16 cellular contexts compared by ENCODE assay signal in the genomic region with DNA sequence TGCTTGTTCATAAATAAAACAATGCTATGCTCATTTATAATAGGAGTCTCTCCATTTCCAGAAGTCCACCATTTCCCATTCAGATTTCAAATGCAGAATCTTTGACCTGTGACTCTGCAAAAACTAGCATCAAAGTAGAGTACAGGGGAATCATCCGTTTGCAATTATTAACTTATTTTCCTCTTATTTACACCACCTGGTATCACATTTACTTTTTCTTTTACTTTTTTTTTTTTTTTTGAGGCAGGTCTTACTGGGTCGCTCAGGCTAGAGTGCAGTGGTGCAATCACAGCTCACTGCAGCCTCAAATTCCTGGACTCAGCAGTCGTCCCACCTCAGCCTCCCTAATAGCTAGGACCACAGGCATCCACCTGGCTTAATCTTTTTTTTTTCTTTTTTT. TPM values are rescaled to one million over a fixed set of nuclear protein-coding genes. Genes with fewer than 3 reads are reported as not detected.
DNase-seq lines count a peak whose midpoint lies in the region; ATAC-seq and TF ChIP-seq lines count a peak whose summit lies in the region.
"Had no signal": no experiment of that assay in that cellular context is flagged by ENCODE, and none has a peak within 500 bp of the region (broad histone marks: within the 10 kb centered on the region; RNA-seq: fewer than 3 reads in every experiment).

No MANE protein-coding gene starts in this region.

- peaks cover 90% of the 10 kb centered on the region for H3K36me3 Mint-ChIP-seq in dendritic cell treated with granulocyte-macrophage colony-stimulating factor and Interleukin-4, amounts not matched to agents 40 ng/mL and 50 ng/mL, for 4 days (ENCODE audit: low read depth)
- H3K36me3 Mint-ChIP-seq: CD4-positive, alpha-beta memory T cell had no signal

- peaks cover 0 to 55% (median 14%) of the 10 kb centered on the region in 4 donors for H3K4me1 ChIP-seq in right lobe of liver

- no peak for TF ChIP-seq POLR2A in right lobe of liver (IDR thresholded peaks at IDR 0.05)

- ATAC-seq in left lobe of liver (peak; percentile 78), right lobe of liver (peak; percentile 76 to 85 (median 80)), GM19452 (IDR thresholded peaks at IDR 0.05; ENCODE audit: unreplicated experiment) (no peak), HG03457 (IDR thresholded peaks at IDR 0.05; ENCODE audit: unreplicated experiment) (no peak), GM21737 (IDR thresholded peaks at IDR 0.05; ENCODE audit: unreplicated experiment) (no peak)
- ATAC-seq: HCT116 had no signal

- intact Hi-C loops in dendritic cell treated with granulocyte-macrophage colony-stimulating factor and Interleukin-4, amounts not matched to agents 40 ng/mL and 50 ng/mL, for 4 days (cut with micrococcal nuclease): no loop called here
- intact Hi-C loops in right lobe of liver (cut with DNase I): no loop called here

- H3K4me1 Mint-ChIP-seq in dendritic cell treated with granulocyte-macrophage colony-stimulating factor and Interleukin-4, amounts not matched to agents 40 ng/mL and 50 ng/mL, for 4 days (ENCODE audit: low read depth): peaks cover 63% of the 10 kb centered on the region
- H3K4me1 Mint-ChIP-seq: CD4-positive, alpha-beta memory T cell had no signal

- DNase-seq in Caki2 (ENCODE audit: low read depth): peak; percentile 37
- peak; percentile 64 for DNase-seq in left lobe of liver (ENCODE audit: low spot score)
- peak in 2 of 3 donors; percentile 63 to 70 for DNase-seq in right lobe of liver
- DNase-seq: 8988T; C1 segment of cervical spinal cord; CD4-positive, alpha-beta memory T cell; COR-L47; DMS153; DND-41; GM23248; H9 had no signal

- H3K27ac Mint-ChIP-seq in dendritic cell treated with granulocyte-macrophage colony-stimulating factor and Interleukin-4, amounts not matched to agents 40 ng/mL and 50 ng/mL, for 4 days: peak overlapping the region; percentile 95

- WGBS in right lobe of liver (ENCODE audit: insufficient coverage, low coverage, low lambda C conversion rate, missing lambda C conversion rate): 31% methylated on average over 3 of the region's 3 CpGs

- no peak overlapping the region for H3K4me3 Mint-ChIP-seq in dendritic cell treated with granulocyte-macrophage colony-stimulating factor and Interleukin-4, amounts not matched to agents 40 ng/mL and 50 ng/mL, for 4 days
- H3K4me3 Mint-ChIP-seq: CD4-positive, alpha-beta memory T cell; H9 had no signal

- H3K4me3 ChIP-seq in right lobe of liver: no peak overlapping the region
- H3K4me3 ChIP-seq: GM23248 had no signal

- no peak for TF ChIP-seq CTCF in right lobe of liver (IDR thresholded peaks at IDR 0.05)

- H3K9me3 ChIP-seq in right lobe of liver: no peaks in the 10 kb centered on the region

- H3K36me3 ChIP-seq in right lobe of liver: peaks cover 0 to 6% (median 2%) of the 10 kb centered on the region in 4 donors

- in situ Hi-C loops in Caki2 (cut with HindIII; ENCODE audit: low pct_unique_long_range_greater_than_20kb, low sequenced_read_pairs): no loop called here

- peak overlapping the region in 2 of 3 donors; percentile 70 to 82 for H3K27ac ChIP-seq in right lobe of liver
- H3K27ac ChIP-seq: GM23248 had no signal

- H3K27me3 ChIP-seq in right lobe of liver: no peaks in the 10 kb centered on the region

- H3K9me3 Mint-ChIP-seq in dendritic cell treated with granulocyte-macrophage colony-stimulating factor and Interleukin-4, amounts not matched to agents 40 ng/mL and 50 ng/mL, for 4 days: no peaks in the 10 kb centered on the region
- H3K9me3 Mint-ChIP-seq: H9 had no signal

- H3K27me3 Mint-ChIP-seq in dendritic cell treated with granulocyte-macrophage colony-stimulating factor and Interleukin-4, amounts not matched to agents 40 ng/mL and 50 ng/mL, for 4 days: no peaks in the 10 kb centered on the region

RNA-seq across cellular contexts. Expression of a gene that starts 37.6 kb away (rescaled TPM):
- total RNA-seq in Caki2 (2014; rRNA removed; shearing (Covaris generic); ENCODE audit: low replicate concordance): 45.5 and 54.3 TPM in 2 replicates
- 56.5 TPM for total RNA-seq in left lobe of liver
- total RNA-seq in right lobe of liver: 10 to 100 TPM; 29.5 to 85.0 (median 51.1) TPM

Comparison
In these comparisons a context has a peak if more than half of its experiments do, and no peak if none do; other contexts are left out.
1. ATAC-seq: peak in left lobe of liver (single experiment) and right lobe of liver (4 of 4); none in GM19452 (single experiment), HG03457 (single experiment) and GM21737 (single experiment).
2. Peak in every context shown above with its lines, with median percentiles within 50 percentile points of each other: DNase-seq.